12 cellular contexts compared by ENCODE assay signal in genomic region chr4:128558896-128559669, GRCh38.
DNase-seq lines count a peak whose midpoint lies in the region; ATAC-seq and TF ChIP-seq lines count a peak whose summit lies in the region.
"Had no signal": no experiment of that assay in that cellular context is flagged by ENCODE, and none has a peak within 500 bp of the region (broad histone marks: within the 10 kb centered on the region; RNA-seq: fewer than 3 reads in every experiment).

No MANE protein-coding gene starts in this region.

- H4K5ac ChIP-seq in mesendoderm (ENCODE audit: low read length) = no peak overlapping the region

- H3K4ac ChIP-seq in mesendoderm (ENCODE audit: low read depth, low read length) = no peak overlapping the region

- H4K20me1 ChIP-seq in Karpas-422 (ENCODE audit: insufficient read depth, low read depth, low read length) = no peaks in the 10 kb centered on the region

- H4K8ac ChIP-seq in mesendoderm (ENCODE audit: low read depth, low read length) = no peak overlapping the region

- H2BK15ac ChIP-seq in mesendoderm (replicated peaks; ENCODE audit: low read depth) = no peak overlapping the region

- H3K4me3 ChIP-seq in Karpas-422 (ENCODE audit: low read length) (no peak overlapping the region), cardiac fibroblast (replicated peaks in 1 of 2; ENCODE audit: low read depth in 2 of 2, low read length in 2 of 2) (no peak overlapping the region), mesendoderm (ENCODE audit: low read length) (no peak overlapping the region), tibial artery (no peak overlapping the region), coronary artery (no peak overlapping the region)

- H3K9ac ChIP-seq in Karpas-422 (ENCODE audit: low read length) (peak overlapping the region; percentile 10; the same call in 1 of the 2 replicates), mesendoderm (ENCODE audit: low read length) (no peak overlapping the region)

- intact Hi-C loops in tibial artery (cut with DNase I; ENCODE audit: low total_unique reads) = loop anchor here (10.0 kb wide), 1 partner anchor 274 kb away; the partner anchor contains the start of gene PGRMC2

- H3K36me3 ChIP-seq in Karpas-422 (ENCODE audit: insufficient read depth, low read length) (no peaks in the 10 kb centered on the region), mesendoderm (ENCODE audit: control insufficient read depth, insufficient read depth, low read length) (no peaks in the 10 kb centered on the region), tibial artery (no peaks in the 10 kb centered on the region)

- no peak for TF ChIP-seq CTCF in cardiac fibroblast (IDR thresholded peaks at IDR 0.05; ENCODE audit: low read depth, low read length)
- TF ChIP-seq CTCF in tibial artery (IDR thresholded peaks at IDR 0.05) = no peak
- TF ChIP-seq CTCF in coronary artery (IDR thresholded peaks at IDR 0.05) = no peak

- WGBS in mesendoderm (ENCODE audit: extremely low coverage, insufficient coverage, low lambda C conversion rate) = no CpG with 5 or more reads among the region's 8 CpGs

- no peak overlapping the region for H3K23ac ChIP-seq in mesendoderm (ENCODE audit: low read length)

- H3K27ac ChIP-seq in Karpas-422 (ENCODE audit: low read length) (0 out of 2 replicates have a peak overlapping the region, but pooled peaks have one; percentile 3), mesendoderm (ENCODE audit: low read depth, low read length) (no peak overlapping the region), tibial artery (peak overlapping the region; percentile 58 to 61), coronary artery (peak overlapping the region in 1 of 2 donors; percentile 43)

- peak; percentile 52 for DNase-seq in Karpas-422
- peak; percentile 69 to 88 for DNase-seq in cardiac fibroblast (ENCODE audit: low read depth in 2 of 2)
- DNase-seq in mesendoderm = no peak
- no peak for DNase-seq in tibial artery
- DNase-seq in coronary artery (ENCODE audit: low spot score) = no peak
- DNase-seq: activated T-cell treated with anti-CD3 and anti-CD28 coated beads, Interleukin-2, amount 50 U/mL, for 1 hour; NCI-H187 treated with DMSO at 0.1 percent for 48 hours; stimulated activated CD4-positive, alpha-beta T cell treated with anti-CD3 and anti-CD28 coated beads, Interleukin-12 subunit alpha, Interleukin-12 subunit beta, amount 100 ng/mL, for 4 hours; stimulated activated naive CD8-positive, alpha-beta T cell treated with anti-CD3 and anti-CD28 coated beads, Interleukin-15, amount 100 ng/mL, for 72 hours; T-helper 17 cell had no signal

- H3K4me2 ChIP-seq in Karpas-422 (ENCODE audit: low read depth, low read length, poor library complexity, severe bottlenecking) (no peak overlapping the region), mesendoderm (ENCODE audit: low read length) (no peak overlapping the region)

- no peaks in the 10 kb centered on the region for H3K79me1 ChIP-seq in mesendoderm (ENCODE audit: low read length)

- no peaks in the 10 kb centered on the region for H3K9me2 ChIP-seq in Karpas-422 (replicated peaks; ENCODE audit: insufficient read depth, low read length)

- H3K4me1 ChIP-seq in Karpas-422 (ENCODE audit: low read length) (peaks cover 25% of the 10 kb centered on the region), mesendoderm (ENCODE audit: control insufficient read depth, low read depth, low read length) (no peaks in the 10 kb centered on the region), tibial artery (peaks cover 0 to 30% (median 6%) of the 10 kb centered on the region in 4 donors)

- no peak overlapping the region for H2BK5ac ChIP-seq in mesendoderm (ENCODE audit: low read length)

- H3K27me3 ChIP-seq in Karpas-422 (ENCODE audit: low read length) (no peaks in the 10 kb centered on the region), mesendoderm (ENCODE audit: insufficient read depth, low read length, poor library complexity) (no peaks in the 10 kb centered on the region), tibial artery (no peaks in the 10 kb centered on the region)

- H2BK120ac ChIP-seq in mesendoderm (ENCODE audit: low read depth, low read length) = no peak overlapping the region

- no peaks in the 10 kb centered on the region for H3K79me2 ChIP-seq in Karpas-422 (ENCODE audit: low read length)
- no peaks in the 10 kb centered on the region for H3K79me2 ChIP-seq in mesendoderm (ENCODE audit: control insufficient read depth, insufficient read depth, low read length)

- H2AFZ ChIP-seq in Karpas-422 (ENCODE audit: low read length) = peak overlapping the region; percentile 59

- H3K18ac ChIP-seq in mesendoderm (ENCODE audit: low read length) = peak overlapping the region; percentile 18

- H3K56ac ChIP-seq in mesendoderm (ENCODE audit: low read length) = no peak overlapping the region

- H3K9me3 ChIP-seq in Karpas-422 (ENCODE audit: low read length) (no peaks in the 10 kb centered on the region), tibial artery (no peaks in the 10 kb centered on the region)

- ATAC-seq in HG03175 (IDR thresholded peaks at IDR 0.05; ENCODE audit: unreplicated experiment) (no peak), GM18519 (IDR thresholded peaks at IDR 0.05; ENCODE audit: low FRiP score, unreplicated experiment) (no peak)
- ATAC-seq: stimulated activated naive CD8-positive, alpha-beta T cell treated with anti-CD3 and anti-CD28 coated beads, Interleukin-15, amount 100 ng/mL, for 72 hours; T-helper 17 cell had no signal

- H2AK5ac ChIP-seq in mesendoderm (ENCODE audit: low read length) = no peak overlapping the region

Comparison
In these comparisons a context has a peak if more than half of its experiments do, and no peak if none do; other contexts are left out.
1. DNase-seq: peak in Karpas-422 (single experiment) and cardiac fibroblast (2 of 2); none in mesendoderm (single experiment), tibial artery (0 of 2) and coronary artery (single experiment).